Comparison of ENCODE assay signal across 8 cellular contexts in the genomic region with DNA sequence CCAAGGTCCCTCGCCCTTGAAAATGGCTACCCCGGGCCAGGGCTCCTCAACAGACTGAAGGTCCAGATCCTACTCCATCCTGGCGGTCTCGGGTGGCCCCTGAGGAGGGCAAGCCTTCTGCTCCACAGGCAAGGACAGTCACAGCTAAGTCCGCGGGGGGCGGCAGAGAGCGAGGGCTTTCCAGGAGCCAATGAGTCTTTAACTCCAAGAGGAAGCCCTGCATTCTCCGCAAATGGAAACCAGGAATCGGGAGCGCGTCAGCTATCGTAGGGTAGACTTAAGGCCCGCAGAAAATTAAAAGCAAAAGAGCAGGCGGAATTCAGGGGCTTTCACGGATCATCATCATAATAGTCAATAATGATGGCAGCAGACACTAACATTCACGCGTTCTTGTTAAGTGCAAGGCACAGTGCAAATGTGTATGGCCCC.
DNase-seq lines count a peak whose midpoint lies in the region; TF ChIP-seq lines count a peak whose summit lies in the region.

No MANE protein-coding gene starts in this region.

- peaks cover 0 to 49% (median 36%) of the 10 kb centered on the region in 5 donors for H3K4me1 ChIP-seq in subcutaneous abdominal adipose tissue (ENCODE audit: control insufficient read depth in 5 of 5, insufficient read depth in 5 of 5, low read length in 5 of 5)

- peak overlapping the region; percentile 65 for H3K9ac ChIP-seq in neural cell (ENCODE audit: low read length)
- H3K9ac ChIP-seq in subcutaneous abdominal adipose tissue (ENCODE audit: low read length in 5 of 5): peak overlapping the region; percentile 69 to 86 (median 80)

- peak overlapping the region; percentile 79 to 95 for H3K4me3 ChIP-seq in foreskin fibroblast (ENCODE audit: low read depth in 1 of 2, low read length in 2 of 2)
- H3K4me3 ChIP-seq in neural cell (ENCODE audit: low read length): peak overlapping the region; percentile 90
- peak overlapping the region; percentile 89 to 99 (median 94) for H3K4me3 ChIP-seq in subcutaneous abdominal adipose tissue (ENCODE audit: low read depth in 1 of 5, low read length in 5 of 5)

- H3K9me3 ChIP-seq in neural cell (ENCODE audit: low read length) (no peaks in the 10 kb centered on the region), subcutaneous abdominal adipose tissue (ENCODE audit: control insufficient read depth in 5 of 5, low read length in 5 of 5) (peaks cover 0 to 4% (median 3%) of the 10 kb centered on the region in 5 donors)

- H4K20me1 ChIP-seq in neural cell (ENCODE audit: insufficient read depth): no peaks in the 10 kb centered on the region

- peak; percentile 78 for TF ChIP-seq CTCF in foreskin fibroblast (IDR thresholded peaks at IDR 0.05; ENCODE audit: low read depth, low read length)
- peak; percentile 82 for TF ChIP-seq CTCF in neural cell (IDR thresholded peaks at IDR 0.05; ENCODE audit: poor library complexity, severe bottlenecking)

- TF ChIP-seq RAD21 in neural cell (conservative IDR thresholded peaks at IDR 0.05): peak; percentile 11

- peak; percentile 6 for TF ChIP-seq EP300 in neural cell (conservative IDR thresholded peaks at IDR 0.05; ENCODE audit: poor library complexity, severe bottlenecking)

- H3K79me2 ChIP-seq in neural cell (replicated peaks; ENCODE audit: insufficient read depth, low read length): no peaks in the 10 kb centered on the region

- H3K27me3 ChIP-seq in neural cell (ENCODE audit: insufficient read depth, low read depth, low read length) (peaks cover 10% of the 10 kb centered on the region), subcutaneous abdominal adipose tissue (ENCODE audit: control insufficient read depth in 5 of 5, insufficient read depth in 4 of 5, low read length in 5 of 5) (no peaks in the 10 kb centered on the region)

- no peaks in the 10 kb centered on the region for H3K9me2 ChIP-seq in neural cell (ENCODE audit: insufficient read depth, low read length)

- H3F3A ChIP-seq in neural cell (ENCODE audit: insufficient read depth, low read length, poor library complexity, severe bottlenecking): no peaks in the 10 kb centered on the region

- peak overlapping the region; percentile 62 for H2AFZ ChIP-seq in neural cell (ENCODE audit: low read depth, low read length)

- H3K36me3 ChIP-seq in neural cell (ENCODE audit: insufficient read depth, low read length) (no peaks in the 10 kb centered on the region), subcutaneous abdominal adipose tissue (ENCODE audit: control insufficient read depth in 5 of 5, insufficient read depth in 5 of 5, low read length in 5 of 5) (no peaks in the 10 kb centered on the region)

- no peak overlapping the region for H3K4me2 ChIP-seq in neural cell (ENCODE audit: low read length)

- H3K27ac ChIP-seq in neural cell (ENCODE audit: low read length): peak overlapping the region; percentile 36
- peak overlapping the region; percentile 92 for H3K27ac ChIP-seq in subcutaneous abdominal adipose tissue (ENCODE audit: low read depth, low read length)

- DNase-seq in Daoy (ENCODE audit: low read depth): peak; percentile 94
- DNase-seq in GOT3 (lab: John Stamatoyannopoulos, UW): peak; percentile 85
- DNase-seq in LHCN-M2 (ENCODE audit: low read depth): peak; percentile 93
- DNase-seq in SHP77 treated with DMSO at 0.1 percent for 48 hours (lab: John Stamatoyannopoulos, UW): peak; percentile 86
- peak; percentile 74 for DNase-seq in activated gamma-delta T cell treated with anti-CD3 and anti-CD28 coated beads, Interleukin-2, amount 50 U/mL, for 16 hours (ENCODE audit: low read depth)
- peak; percentile 92 to 98 for DNase-seq in foreskin fibroblast

TF ChIP-seq in neural cell, 6 proteins besides CTCF, POLR2A, EP300 and RAD21:
- TF ChIP-seq SMC3 (conservative IDR thresholded peaks at IDR 0.05; ENCODE audit: poor library complexity) (no peak), EZH2 (IDR thresholded peaks at IDR 0.05; ENCODE audit: borderline replicate concordance, insufficient read depth, low read length, poor library complexity, severe bottlenecking) (no peak), TAF1 (IDR thresholded peaks at IDR 0.05; ENCODE audit: low read depth) (peak; percentile 6), REST (IDR thresholded peaks at IDR 0.05; ENCODE audit: borderline replicate concordance) (peak; percentile 5), POLR2AphosphoS5 (IDR thresholded peaks at IDR 0.05) (no peak), MXI1 (conservative IDR thresholded peaks at IDR 0.05; ENCODE audit: poor library complexity, severe bottlenecking) (no peak)
TF ChIP-seq in neural cell: peak in this region for 2.

Comparison
In these comparisons a context has a peak if more than half of its experiments do, and no peak if none do; other contexts are left out.
1. Peak in every context shown above with its lines: DNase-seq, H3K4me3 ChIP-seq and H3K27ac ChIP-seq.